Comparison of ENCODE assay signal across 1 cellular context in genomic region chr9:109012009-109012875, GRCh38.
TF ChIP-seq lines count a peak whose summit lies in the region.

No MANE protein-coding gene starts in this region.

TF ChIP-seq in H1, 55 proteins besides CTCF, POLR2A, EP300 and RAD21:
- TF ChIP-seq SRF (IDR thresholded peaks at IDR 0.05; ENCODE audit: low read depth, low read length) (no peak), E2F6 (IDR thresholded peaks at IDR 0.05) (no peak), NANOG (IDR thresholded peaks at IDR 0.05; ENCODE audit: insufficient read depth, low read depth, low read length, poor library complexity, severe bottlenecking) (no peak), MAX (IDR thresholded peaks at IDR 0.05) (peak; percentile 32; the same call in 1 of the 2 replicates), KDM5A (IDR thresholded peaks at IDR 0.05; ENCODE audit: low read length) (no peak), MAFK (IDR thresholded peaks at IDR 0.05; ENCODE audit: low read depth, low read length) (no peak), BCL11A (IDR thresholded peaks at IDR 0.05; ENCODE audit: low read depth in 2 of 2, low read length in 2 of 2) (no peak), HDAC6 (IDR thresholded peaks at IDR 0.05; ENCODE audit: low read depth, low read length) (no peak), HDAC2 (IDR thresholded peaks at IDR 0.05; ENCODE audit: borderline replicate concordance in 1 of 2, low read depth in 2 of 2, low read length in 2 of 2) (0 out of 4 replicates have a peak, but pooled peaks of 1 of the 2 experiments have one; percentile 28), NRF1 (IDR thresholded peaks at IDR 0.05; ENCODE audit: low read depth, low read length) (no peak), POLR2AphosphoS5 (IDR thresholded peaks at IDR 0.05; ENCODE audit: low read depth, low read length) (peak; percentile 43; the same call in 1 of the 2 replicates), CREB1 (IDR thresholded peaks at IDR 0.05) (peak; percentile 67)
